10 cellular contexts compared by ENCODE assay signal in genomic region chr3:152385761-152386160, GRCh38.
DNase-seq lines count a peak whose midpoint lies in the region; ATAC-seq and TF ChIP-seq lines count a peak whose summit lies in the region.
"Had no signal": no experiment of that assay in that cellular context is flagged by ENCODE, and none has a peak within 500 bp of the region (broad histone marks: within the 10 kb centered on the region; RNA-seq: fewer than 3 reads in every experiment).

No MANE protein-coding gene starts in this region.

- in situ Hi-C loops in SK-MEL-5 (cut with HindIII; ENCODE audit: low pct_unique_long_range_greater_than_20kb, low sequenced_read_pairs) = no loop called here

- no peaks in the 10 kb centered on the region for H3K27me3 Mint-ChIP-seq in CD8-positive, alpha-beta memory T cell

- no peak overlapping the region for H3K4me3 ChIP-seq in CD8-positive, alpha-beta memory T cell (ENCODE audit: low read length)
- H3K4me3 ChIP-seq in fibroblast of pulmonary artery (replicated peaks; ENCODE audit: low read depth, low read length) (no peak overlapping the region), retinal pigment epithelial cell (ENCODE audit: low read length) (no peak overlapping the region)

- no peak for TF ChIP-seq CTCF in fibroblast of pulmonary artery (IDR thresholded peaks at IDR 0.05; ENCODE audit: low read length, missing control alignments)
- no peak for TF ChIP-seq CTCF in retinal pigment epithelial cell (conservative IDR thresholded peaks at IDR 0.05; ENCODE audit: low read depth, low read length)

- no peaks in the 10 kb centered on the region for H3K27me3 ChIP-seq in CD8-positive, alpha-beta memory T cell (ENCODE audit: insufficient read depth, low read length, poor library complexity, severe bottlenecking)

- H3K36me3 ChIP-seq in CD8-positive, alpha-beta memory T cell (ENCODE audit: insufficient read depth, low read length) = peaks cover 4% of the 10 kb centered on the region

- H3K9me3 Mint-ChIP-seq in CD8-positive, alpha-beta memory T cell = no peaks in the 10 kb centered on the region

- no peak for DNase-seq in CD8-positive, alpha-beta memory T cell
- DNase-seq in SK-MEL-5 (ENCODE audit: low read depth, low spot score) = peak; percentile 62
- DNase-seq in fibroblast of pulmonary artery (ENCODE audit: low read depth) = peak; percentile 56
- peak; percentile 81 for DNase-seq in retinal pigment epithelial cell (ENCODE audit: low read depth)
- no peak for DNase-seq in anterior cingulate cortex (lab: John Stamatoyannopoulos, UW)
- DNase-seq in head of caudate nucleus = no peak
- DNase-seq: MV-4-11, T-helper 1 cell had no signal

- no peak overlapping the region for H3K27ac ChIP-seq in CD8-positive, alpha-beta memory T cell (ENCODE audit: low read depth, low read length)

- H3K4me1 ChIP-seq in CD8-positive, alpha-beta memory T cell (ENCODE audit: insufficient read depth, low read length) = peaks cover 78% of the 10 kb centered on the region

- peak overlapping the region in 2 of 7 donors; percentile 1 to 33 for H3K4me3 Mint-ChIP-seq in CD8-positive, alpha-beta memory T cell

- intact Hi-C loops in head of caudate nucleus (cut with DNase I) = no loop called here

- H3K9me3 ChIP-seq in CD8-positive, alpha-beta memory T cell (ENCODE audit: low read length) = no peaks in the 10 kb centered on the region

- H3K27ac Mint-ChIP-seq in CD8-positive, alpha-beta memory T cell = peak overlapping the region in 5 of 8 donors; percentile 46 to 81 (median 64)

- CTCF ChIA-PET in CD8-positive, alpha-beta memory T cell (lab: Charles Lee) = no interaction called here

- H3K4me1 Mint-ChIP-seq in CD8-positive, alpha-beta memory T cell = peaks cover 74 to 96% (median 93%) of the 10 kb centered on the region in 3 donors

- POLR2A ChIA-PET in CD8-positive, alpha-beta memory T cell (lab: Charles Lee) = no interaction called here

- ATAC-seq in HG03457 (IDR thresholded peaks at IDR 0.05; ENCODE audit: unreplicated experiment) (no peak), GM21360 (IDR thresholded peaks at IDR 0.05; ENCODE audit: unreplicated experiment) (no peak)

- peaks cover 3 to 40% (median 7%) of the 10 kb centered on the region in 3 donors for H3K36me3 Mint-ChIP-seq in CD8-positive, alpha-beta memory T cell

Comparison
In these comparisons a context has a peak if more than half of its experiments do, and no peak if none do; other contexts are left out.
1. DNase-seq: peak in SK-MEL-5 (single experiment), fibroblast of pulmonary artery (single experiment) and retinal pigment epithelial cell (single experiment); none in CD8-positive, alpha-beta memory T cell (0 of 5), anterior cingulate cortex (0 of 58) and head of caudate nucleus (0 of 42).